19 cellular contexts compared by ENCODE assay signal in genomic region chr9:128611600-128612394, GRCh38. TPM values are rescaled to one million over a fixed set of nuclear protein-coding genes. Genes with fewer than 3 reads are reported as not detected.
DNase-seq lines count a peak whose midpoint lies in the region; ATAC-seq and TF ChIP-seq lines count a peak whose summit lies in the region.
"Had no signal": no experiment of that assay in that cellular context is flagged by ENCODE, and none has a peak within 500 bp of the region (broad histone marks: within the 10 kb centered on the region; RNA-seq: fewer than 3 reads in every experiment).

No MANE protein-coding gene starts in this region.

- H3K9me3 ChIP-seq in T-helper 17 cell (ENCODE audit: control insufficient read depth, low read length, poor library complexity, severe bottlenecking) = no peaks in the 10 kb centered on the region
- H3K9me3 ChIP-seq: HAP-1 had no signal

- DNase-seq in activated naive CD4-positive, alpha-beta T cell treated with anti-CD3 and anti-CD28 coated beads, Interleukin-2, amount 50 U/mL, for 72 hours (ENCODE audit: low spot score in 2 of 2) = no peak
- DNase-seq in activated naive CD4-positive, alpha-beta T cell (lab: John Stamatoyannopoulos, UW) = no peak
- DNase-seq in T-helper 17 cell = no peak
- no peak for DNase-seq in endothelial cell (ENCODE audit: low spot score)
- DNase-seq in stimulated activated effector memory CD8-positive, alpha-beta T cell treated with anti-CD3 and anti-CD28 coated beads, Interleukin-12 subunit alpha, Interleukin-12 subunit beta, amount 100 ng/mL, for 72 hours (ENCODE audit: low spot score in 2 of 2) = no peak
- DNase-seq in NCI-H2029 (lab: John Stamatoyannopoulos, UW) = no peak
- DNase-seq in NOMO-1 treated with DMSO at 0.1 percent for 48 hours (lab: John Stamatoyannopoulos, UW; ENCODE audit: unreplicated experiment) = no peak
- DNase-seq: KG1, NCI-H1092 treated with DMSO at 0.1 percent for 48 hours, NCI-H1436 treated with DMSO at 0.1 percent for 48 hours, NCI-H1930, NCI-H2227 treated with DMSO at 0.1 percent for 48 hours, NCI-H524, PC-9, RPMI8226, SHP77 had no signal

- no peak for TF ChIP-seq CTCF in endothelial cell (IDR thresholded peaks at IDR 0.05; ENCODE audit: unreplicated experiment)

- H3K36me3 Mint-ChIP-seq in activated naive CD4-positive, alpha-beta T cell treated with anti-CD3 and anti-CD28 coated beads, Interleukin-2, amount 50 U/mL, for 72 hours = peaks cover 7 to 13% of the 10 kb centered on the region in 2 donors
- H3K36me3 Mint-ChIP-seq in T-helper 17 cell (ENCODE audit: low read depth) (peaks cover 5% of the 10 kb centered on the region), endothelial cell (ENCODE audit: low read depth, unreplicated experiment) (peaks cover 66% of the 10 kb centered on the region)
- H3K36me3 Mint-ChIP-seq in stimulated activated effector memory CD8-positive, alpha-beta T cell treated with anti-CD3 and anti-CD28 coated beads, Interleukin-12 subunit alpha, Interleukin-12 subunit beta, amount 100 ng/mL, for 72 hours = peaks cover 100% of the 10 kb centered on the region

- no peaks in the 10 kb centered on the region for H3K9me3 Mint-ChIP-seq in activated naive CD4-positive, alpha-beta T cell treated with anti-CD3 and anti-CD28 coated beads, Interleukin-2, amount 50 U/mL, for 72 hours
- H3K9me3 Mint-ChIP-seq in endothelial cell (ENCODE audit: unreplicated experiment) = no peaks in the 10 kb centered on the region
- no peaks in the 10 kb centered on the region for H3K9me3 Mint-ChIP-seq in stimulated activated effector memory CD8-positive, alpha-beta T cell treated with anti-CD3 and anti-CD28 coated beads, Interleukin-12 subunit alpha, Interleukin-12 subunit beta, amount 100 ng/mL, for 72 hours
- H3K9me3 Mint-ChIP-seq: GM23338 had no signal

- H3K27me3 Mint-ChIP-seq in T-helper 17 cell = no peaks in the 10 kb centered on the region
- no peaks in the 10 kb centered on the region for H3K27me3 Mint-ChIP-seq in endothelial cell (ENCODE audit: unreplicated experiment)

- no peak overlapping the region for H3K4me3 Mint-ChIP-seq in T-helper 17 cell
- H3K4me3 Mint-ChIP-seq in endothelial cell (ENCODE audit: unreplicated experiment) = peak overlapping the region; percentile 84
- no peak overlapping the region for H3K4me3 Mint-ChIP-seq in stimulated activated effector memory CD8-positive, alpha-beta T cell treated with anti-CD3 and anti-CD28 coated beads, Interleukin-12 subunit alpha, Interleukin-12 subunit beta, amount 100 ng/mL, for 72 hours
- H3K4me3 Mint-ChIP-seq: GM23338 had no signal

- no peak for ATAC-seq in activated naive CD4-positive, alpha-beta T cell treated with anti-CD3 and anti-CD28 coated beads, Interleukin-2, amount 50 U/mL, for 72 hours
- ATAC-seq in T-helper 17 cell (no peak), GM21423 (IDR thresholded peaks at IDR 0.05; ENCODE audit: unreplicated experiment) (no peak)
- no peak for ATAC-seq in stimulated activated effector memory CD8-positive, alpha-beta T cell treated with anti-CD3 and anti-CD28 coated beads, Interleukin-12 subunit alpha, Interleukin-12 subunit beta, amount 100 ng/mL, for 72 hours
- ATAC-seq: GM23338 had no signal

- H3K27ac Mint-ChIP-seq in activated naive CD4-positive, alpha-beta T cell treated with anti-CD3 and anti-CD28 coated beads, Interleukin-2, amount 50 U/mL, for 72 hours = peak overlapping the region; percentile 45 to 77
- peak overlapping the region; percentile 90 for H3K27ac Mint-ChIP-seq in T-helper 17 cell
- no peak overlapping the region for H3K27ac Mint-ChIP-seq in endothelial cell (ENCODE audit: unreplicated experiment)
- peak overlapping the region; percentile 63 for H3K27ac Mint-ChIP-seq in stimulated activated effector memory CD8-positive, alpha-beta T cell treated with anti-CD3 and anti-CD28 coated beads, Interleukin-12 subunit alpha, Interleukin-12 subunit beta, amount 100 ng/mL, for 72 hours
- H3K27ac Mint-ChIP-seq: GM23338 had no signal

- H3K4me1 Mint-ChIP-seq in T-helper 17 cell = peaks cover 5% of the 10 kb centered on the region
- H3K4me1 Mint-ChIP-seq in endothelial cell (ENCODE audit: unreplicated experiment) = no peaks in the 10 kb centered on the region
- H3K4me1 Mint-ChIP-seq in stimulated activated effector memory CD8-positive, alpha-beta T cell treated with anti-CD3 and anti-CD28 coated beads, Interleukin-12 subunit alpha, Interleukin-12 subunit beta, amount 100 ng/mL, for 72 hours = no peaks in the 10 kb centered on the region
- H3K4me1 Mint-ChIP-seq: GM23338 had no signal

RNA-seq across cellular contexts. Expression of gene DYNC2I2, which starts 44.9 kb away (rescaled TPM):
- total RNA-seq in activated naive CD4-positive, alpha-beta T cell treated with anti-CD3 and anti-CD28 coated beads, Interleukin-2, amount 50 U/mL, for 72 hours = 10 to 100 TPM; 22.2 to 27.3 TPM
- 1 to 10 TPM; 3.7 to 3.8 TPM for total RNA-seq in T-helper 17 cell
- total RNA-seq in endothelial cell (ENCODE audit: unreplicated experiment) = 35.4 TPM

RNA-seq across cellular contexts. Expression of gene SPTAN1, which starts 59.4 kb away (rescaled TPM):
- total RNA-seq in activated naive CD4-positive, alpha-beta T cell treated with anti-CD3 and anti-CD28 coated beads, Interleukin-2, amount 50 U/mL, for 72 hours = 100 to 1,000 TPM; 242 to 278 TPM
- total RNA-seq in T-helper 17 cell (100 to 1,000 TPM; 734 to 740 TPM), endothelial cell (ENCODE audit: unreplicated experiment) (810 TPM)
